14 cellular contexts compared by ENCODE assay signal in genomic region chr4:138348055-138348454, GRCh38.
A peak's percentile ranks its signal among the peaks of the same experiment; 100 is the strongest.
DNase-seq lines count a peak whose midpoint lies in the region; ATAC-seq and TF ChIP-seq lines count a peak whose summit lies in the region.
"Had no signal": no experiment of that assay in that cellular context is flagged by ENCODE, and none has a peak within 500 bp of the region (broad histone marks: within the 10 kb centered on the region; RNA-seq: fewer than 3 reads in every experiment).

No MANE protein-coding gene starts in this region.

- H3K4me3 ChIP-seq in NB4 (ENCODE audit: low read depth, low read length) (no peak overlapping the region), kidney epithelial cell (ENCODE audit: low read depth, low read length) (no peak overlapping the region), A673 (ENCODE audit: low read depth, low read length, poor library complexity, severe bottlenecking) (no peak overlapping the region)
- H3K4me3 ChIP-seq: HAP-1, SK-N-MC, suprapubic skin had no signal

- no peaks in the 10 kb centered on the region for H3K4me1 ChIP-seq in A673 (ENCODE audit: insufficient read depth, low read length, poor library complexity, severe bottlenecking)
- H3K4me1 ChIP-seq: HAP-1, suprapubic skin had no signal

- no peak for TF ChIP-seq POLR2A in NB4 (IDR thresholded peaks at IDR 0.05; ENCODE audit: extremely low read depth, insufficient read length)

- no TSS peak for BruUV-seq in A673 (replicated peaks; lab: Mats Ljungman, UMichigan)

- no peaks in the 10 kb centered on the region for H3K9me3 ChIP-seq in A673 (ENCODE audit: low read depth, low read length, poor library complexity, severe bottlenecking)
- H3K9me3 ChIP-seq: HAP-1, suprapubic skin had no signal

- H3K27ac ChIP-seq in A673 (ENCODE audit: low read depth, low read length, poor library complexity, severe bottlenecking): no peak overlapping the region
- H3K27ac ChIP-seq: brain microvascular endothelial cell, SK-N-MC, suprapubic skin had no signal

- POLR2A ChIA-PET in A673 (lab: Charles Lee; ENCODE audit: low non-redundant PET): no interaction called here

- ATAC-seq in GM19438 (IDR thresholded peaks at IDR 0.05; ENCODE audit: low read depth, unreplicated experiment) (peak; percentile 62), HG02885 (IDR thresholded peaks at IDR 0.05; ENCODE audit: poor library complexity, unreplicated experiment) (peak; percentile 59), GM19397 (IDR thresholded peaks at IDR 0.05; ENCODE audit: unreplicated experiment) (no peak)

- DNase-seq in NB4 (ENCODE audit: low read depth): peak; percentile 55
- peak; percentile 14 for DNase-seq in kidney epithelial cell (ENCODE audit: low read depth)
- no peak for DNase-seq in A673 (ENCODE audit: low spot score)
- no peak for DNase-seq in 8988T
- DNase-seq: brain microvascular endothelial cell; glutamatergic neuron; naive B cell; stimulated activated CD4-positive, alpha-beta T cell treated with anti-CD3 and anti-CD28 coated beads, Interleukin-1b, Interleukin-23, amount 100 ng/mL, for 48 hours had no signal

- intact Hi-C loops in A673 (cut with micrococcal nuclease; ENCODE audit: unreplicated experiment): no loop called here

- H3K36me3 ChIP-seq in kidney epithelial cell (ENCODE audit: control insufficient read depth, insufficient read depth, low read length) (no peaks in the 10 kb centered on the region), A673 (ENCODE audit: insufficient read depth, low read length, poor library complexity, severe bottlenecking) (no peaks in the 10 kb centered on the region)
- H3K36me3 ChIP-seq: brain microvascular endothelial cell, HAP-1, suprapubic skin had no signal

- CTCF ChIA-PET in A673 (lab: Charles Lee): no interaction called here

- TF ChIP-seq CTCF in NB4 (IDR thresholded peaks at IDR 0.05; ENCODE audit: low read depth, low read length): no peak
- TF ChIP-seq CTCF in kidney epithelial cell (IDR thresholded peaks at IDR 0.05; ENCODE audit: insufficient read depth, low read length, poor library complexity, severe bottlenecking): no peak
- no peak for TF ChIP-seq CTCF in A673 (conservative IDR thresholded peaks at IDR 0.05; ENCODE audit: low read depth, low read length)

- H3K27me3 ChIP-seq in kidney epithelial cell (ENCODE audit: control insufficient read depth, insufficient read depth, low read length) (no peaks in the 10 kb centered on the region), A673 (replicated peaks; ENCODE audit: insufficient read depth, low read depth, low read length, poor library complexity) (no peaks in the 10 kb centered on the region)
- H3K27me3 ChIP-seq: brain microvascular endothelial cell, suprapubic skin had no signal

Comparison
In these comparisons a context has a peak if more than half of its experiments do, and no peak if none do; other contexts are left out.
1. DNase-seq: peak in NB4 (single experiment) and kidney epithelial cell (single experiment); none in A673 (single experiment) and 8988T (single experiment).